In genomic region chr18:30481871-30482270, GRCh38 we compare ENCODE assay signal across 20 cellular contexts.
"Had no signal": no experiment of that assay in that cellular context is flagged by ENCODE, and none has a peak within 500 bp of the region (broad histone marks: within the 10 kb centered on the region; RNA-seq: fewer than 3 reads in every experiment).

No MANE protein-coding gene starts in this region.

- DNase-seq: effector CD4-positive, alpha-beta T cell; glutamatergic neuron; left ventricle myocardium inferior; lower lobe of right lung; naive thymus-derived CD4-positive, alpha-beta T cell; nephron progenitor cell; posterior cingulate gyrus; spleen; stimulated activated CD4-positive, alpha-beta T cell treated with anti-CD3 and anti-CD28 coated beads, Interleukin-15, amount 100 ng/mL, for 24 hours; stimulated activated CD4-positive, alpha-beta T cell treated with anti-CD3 and anti-CD28 coated beads, Interleukin-1b, Interleukin-23, amount 100 ng/mL, for 48 hours; stimulated activated CD4-positive, alpha-beta T cell treated with anti-CD3 and anti-CD28 coated beads, Interleukin-4, amount 100 ng/mL, for 24 hours; upper lobe of right lung had no signal

- H3K36me3 ChIP-seq: esophagus muscularis mucosa, gastroesophageal sphincter, left ventricle myocardium inferior, lower lobe of right lung, spleen, tibial nerve, upper lobe of right lung, vagina had no signal

- H3K27me3 Mint-ChIP-seq: naive thymus-derived CD4-positive, alpha-beta T cell; stimulated activated memory B cell treated with anti-CD40 and anti-IgM and Interleukin-4, amounts not matched to agents 10 μg/mL and 1 μg/mL and 100 μg/mL, for 72 hours; stimulated activated naive CD8-positive, alpha-beta T cell treated with anti-CD3 and anti-CD28 coated beads, Interleukin-15, Interleukin-2, amounts not matched to agents 100 ng/mL and 50 ng/mL, for 24 hours had no signal

- H3K27ac ChIP-seq: coronary artery, esophagus muscularis mucosa, gastroesophageal sphincter, left ventricle myocardium inferior, lower lobe of right lung, spleen, tibial nerve, upper lobe of right lung, vagina had no signal

- H3K4me1 Mint-ChIP-seq: naive thymus-derived CD4-positive, alpha-beta T cell; nephron progenitor cell; stimulated activated memory B cell treated with anti-CD40 and anti-IgM and Interleukin-4, amounts not matched to agents 10 μg/mL and 1 μg/mL and 100 μg/mL, for 72 hours had no signal

- H3K9me3 ChIP-seq: esophagus muscularis mucosa, lower lobe of right lung, upper lobe of right lung, vagina had no signal

- H3K4me3 Mint-ChIP-seq: naive thymus-derived CD4-positive, alpha-beta T cell; nephron progenitor cell; stimulated activated memory B cell treated with anti-CD40 and anti-IgM and Interleukin-4, amounts not matched to agents 10 μg/mL and 1 μg/mL and 100 μg/mL, for 72 hours; stimulated activated naive CD8-positive, alpha-beta T cell treated with anti-CD3 and anti-CD28 coated beads, Interleukin-15, Interleukin-2, amounts not matched to agents 100 ng/mL and 50 ng/mL, for 24 hours had no signal

- H3K27ac Mint-ChIP-seq: naive thymus-derived CD4-positive, alpha-beta T cell; nephron progenitor cell; stimulated activated memory B cell treated with anti-CD40 and anti-IgM and Interleukin-4, amounts not matched to agents 10 μg/mL and 1 μg/mL and 100 μg/mL, for 72 hours; stimulated activated naive CD8-positive, alpha-beta T cell treated with anti-CD3 and anti-CD28 coated beads, Interleukin-15, Interleukin-2, amounts not matched to agents 100 ng/mL and 50 ng/mL, for 24 hours had no signal

- H3K27me3 ChIP-seq: esophagus muscularis mucosa, gastroesophageal sphincter, spleen, tibial nerve, upper lobe of right lung, vagina had no signal

- H3K9me3 Mint-ChIP-seq: nephron progenitor cell had no signal

- H3K4me3 ChIP-seq: coronary artery, esophagus muscularis mucosa, gastroesophageal sphincter, left ventricle myocardium inferior, lower lobe of right lung, spleen, tibial nerve, upper lobe of right lung, vagina had no signal

- ATAC-seq: gastroesophageal sphincter; lower lobe of right lung; naive thymus-derived CD4-positive, alpha-beta T cell; sciatic nerve; stimulated activated memory B cell treated with anti-CD40 and anti-IgM and Interleukin-4, amounts not matched to agents 10 μg/mL and 1 μg/mL and 100 μg/mL, for 72 hours; upper lobe of right lung had no signal

- H3K4me1 ChIP-seq: esophagus muscularis mucosa, gastroesophageal sphincter, left ventricle myocardium inferior, lower lobe of right lung, spleen, tibial nerve, upper lobe of right lung, vagina had no signal

- H3K36me3 Mint-ChIP-seq: naive thymus-derived CD4-positive, alpha-beta T cell; stimulated activated memory B cell treated with anti-CD40 and anti-IgM and Interleukin-4, amounts not matched to agents 10 μg/mL and 1 μg/mL and 100 μg/mL, for 72 hours had no signal
